Comparison of ENCODE assay signal across 13 cellular contexts in the genomic region with DNA sequence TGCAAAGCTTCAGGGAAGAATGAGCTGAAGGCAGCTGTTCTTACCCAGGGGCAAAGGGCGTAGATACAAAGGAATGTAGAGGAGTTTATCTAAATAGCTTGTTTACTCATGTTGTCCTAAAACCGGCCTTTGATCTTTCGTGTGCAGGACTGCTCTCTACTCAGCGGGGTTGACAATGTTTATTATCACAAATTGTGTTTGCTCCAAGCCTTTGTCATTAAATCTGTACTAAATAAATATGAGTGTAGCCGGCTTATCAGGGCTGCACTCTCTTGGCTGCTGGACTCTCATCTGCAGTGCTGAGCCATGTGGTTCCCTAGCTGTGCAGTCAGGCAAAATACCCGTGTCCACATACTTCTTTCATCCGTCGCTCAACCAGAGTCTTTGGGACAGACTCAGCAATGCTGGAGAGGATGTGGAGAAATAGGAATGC.
DNase-seq lines count a peak whose midpoint lies in the region; ATAC-seq and TF ChIP-seq lines count a peak whose summit lies in the region.
"Had no signal": no experiment of that assay in that cellular context is flagged by ENCODE, and none has a peak within 500 bp of the region (broad histone marks: within the 10 kb centered on the region; RNA-seq: fewer than 3 reads in every experiment).

No MANE protein-coding gene starts in this region.

- peaks cover 13% of the 10 kb centered on the region for H3K4me1 ChIP-seq in endodermal cell (ENCODE audit: control insufficient read depth, insufficient read depth, low read length)
- peaks cover 19% of the 10 kb centered on the region for H3K4me1 ChIP-seq in mesodermal cell (ENCODE audit: control insufficient read depth, insufficient read depth, low read length, poor library complexity, severe bottlenecking)

- CTCF ChIA-PET in HEK293T (lab: Yijun Ruan, JAX) = interaction anchor here (0.6 kb wide), 1 partner anchor 10 kb away, joined by 3 read pairs; no protein-coding TSS in a partner anchor

- no peaks in the 10 kb centered on the region for H3K27me3 ChIP-seq in endodermal cell (ENCODE audit: control insufficient read depth, insufficient read depth, low read length, poor library complexity, severe bottlenecking)

- H3K27ac Mint-ChIP-seq in endodermal cell = no peak overlapping the region
- H3K27ac Mint-ChIP-seq: CD14-positive monocyte; CD8-positive, alpha-beta T cell had no signal

- H3K36me3 Mint-ChIP-seq in endodermal cell (ENCODE audit: low read depth) = peaks cover 1% of the 10 kb centered on the region
- H3K36me3 Mint-ChIP-seq: CD14-positive monocyte; CD8-positive, alpha-beta T cell had no signal

- POLR2A ChIA-PET in HEK293T (lab: Yijun Ruan, JAX) = no interaction called here

- intact Hi-C loops in cardiac septum (cut with DNase I) = no loop called here

- H3K4me3 Mint-ChIP-seq in endodermal cell = no peak overlapping the region
- H3K4me3 Mint-ChIP-seq: CD14-positive monocyte; CD8-positive, alpha-beta T cell had no signal

- no peaks in the 10 kb centered on the region for H3K9me3 ChIP-seq in endodermal cell (ENCODE audit: control insufficient read depth, low read length)
- H3K9me3 ChIP-seq in mesodermal cell (ENCODE audit: control insufficient read depth, low read length) = no peaks in the 10 kb centered on the region

- H3K27ac ChIP-seq in endodermal cell (ENCODE audit: low read depth, low read length) (no peak overlapping the region), mesodermal cell (ENCODE audit: low read depth, low read length, severe bottlenecking) (peak overlapping the region; percentile 57)

- H3K4me1 Mint-ChIP-seq in endodermal cell = peaks cover 31% of the 10 kb centered on the region
- H3K4me1 Mint-ChIP-seq: CD14-positive monocyte had no signal

- H3K9me3 Mint-ChIP-seq in endodermal cell = peaks cover 22% of the 10 kb centered on the region

- peak overlapping the region; percentile 55 for H3K4me3 ChIP-seq in endodermal cell (ENCODE audit: low read length)
- no peak overlapping the region for H3K4me3 ChIP-seq in mesodermal cell (ENCODE audit: extremely low read depth, insufficient read depth, low read length, poor library complexity, severe bottlenecking)
- H3K4me3 ChIP-seq in foreskin fibroblast (ENCODE audit: low read depth in 1 of 2, low read length in 2 of 2) = no peak overlapping the region

- TF ChIP-seq CTCF in endodermal cell (conservative IDR thresholded peaks at IDR 0.05) (no peak), foreskin fibroblast (IDR thresholded peaks at IDR 0.05; ENCODE audit: low read depth, low read length) (no peak)

- no peak for ATAC-seq in GM21390 (IDR thresholded peaks at IDR 0.05; ENCODE audit: unreplicated experiment)
- ATAC-seq: CD8-positive, alpha-beta T cell; HCT116 had no signal

- DNase-seq in HEK293T (ENCODE audit: extremely low spot score) = peak; percentile 28
- DNase-seq in endodermal cell = no peak
- no peak for DNase-seq in cardiac septum (ENCODE audit: low spot score)
- no peak for DNase-seq in foreskin fibroblast
- DNase-seq in activated CD4-positive, alpha-beta T cell treated with anti-CD3 and anti-CD28 coated beads for 48 hours = no peak
- DNase-seq: CD8-positive, alpha-beta T cell; COR-L47; DND-41; GF-D8 had no signal

- 84 to 88% methylated on average over 5 to 8 of the region's 8 CpGs for WGBS in endodermal cell (ENCODE audit: insufficient coverage in 1 of 2, insufficient read length in 1 of 2), 2 experiments
- WGBS in mesodermal cell (ENCODE audit: insufficient coverage in 2 of 2), 2 experiments = 63 to 96% methylated on average over 2 to 5 of the region's 8 CpGs

- no peak overlapping the region for H3K9ac ChIP-seq in endodermal cell (ENCODE audit: extremely low read depth, low read length, poor library complexity, severe bottlenecking)

- no peaks in the 10 kb centered on the region for H3K36me3 ChIP-seq in endodermal cell (ENCODE audit: control insufficient read depth, insufficient read depth, low read length)
- no peaks in the 10 kb centered on the region for H3K36me3 ChIP-seq in mesodermal cell (ENCODE audit: control insufficient read depth, insufficient read depth, low read length)

- H3K27me3 Mint-ChIP-seq in endodermal cell (ENCODE audit: insufficient read depth) = peaks cover 1% of the 10 kb centered on the region

TF ChIP-seq in HEK293T, 16 proteins besides CTCF, POLR2A, EP300 and RAD21:
- no peak for TF ChIP-seq HDGF (IDR thresholded peaks at IDR 0.05; ENCODE audit: borderline replicate concordance)
- TF ChIP-seq SP1 (IDR thresholded peaks at IDR 0.05) = no peak
- TF ChIP-seq FOXA1 (IDR thresholded peaks at IDR 0.05) = 0 out of 2 replicates have a peak, but pooled peaks have one; percentile 49
- TF ChIP-seq ELF4 (IDR thresholded peaks at IDR 0.05) = no peak
- no peak for TF ChIP-seq L3MBTL2 (conservative IDR thresholded peaks at IDR 0.05)
- TF ChIP-seq ZNF384 (IDR thresholded peaks at IDR 0.05) = no peak
- no peak for TF ChIP-seq BHLHE40 (IDR thresholded peaks at IDR 0.05; ENCODE audit: borderline replicate concordance)
- TF ChIP-seq ARNT (IDR thresholded peaks at IDR 0.05) = no peak
- TF ChIP-seq NFRKB (IDR thresholded peaks at IDR 0.05) = no peak
- TF ChIP-seq FOXM1 (IDR thresholded peaks at IDR 0.05; ENCODE audit: borderline replicate concordance) = no peak
- TF ChIP-seq, protein P1, sequence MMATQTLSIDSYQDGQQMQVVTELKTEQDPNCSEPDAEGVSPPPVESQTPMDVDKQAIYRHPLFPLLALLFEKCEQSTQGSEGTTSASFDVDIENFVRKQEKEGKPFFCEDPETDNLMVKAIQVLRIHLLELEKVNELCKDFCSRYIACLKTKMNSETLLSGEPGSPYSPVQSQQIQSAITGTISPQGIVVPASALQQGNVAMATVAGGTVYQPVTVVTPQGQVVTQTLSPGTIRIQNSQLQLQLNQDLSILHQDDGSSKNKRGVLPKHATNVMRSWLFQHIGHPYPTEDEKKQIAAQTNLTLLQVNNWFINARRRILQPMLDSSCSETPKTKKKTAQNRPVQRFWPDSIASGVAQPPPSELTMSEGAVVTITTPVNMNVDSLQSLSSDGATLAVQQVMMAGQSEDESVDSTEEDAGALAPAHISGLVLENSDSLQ (IDR thresholded peaks at IDR 0.05) = no peak
- TF ChIP-seq LEF1 (IDR thresholded peaks at IDR 0.05; ENCODE audit: borderline replicate concordance) = 0 out of 2 replicates have a peak, but pooled peaks have one; percentile 29
- TF ChIP-seq CTBP1 (IDR thresholded peaks at IDR 0.05; ENCODE audit: borderline replicate concordance) = peak; percentile 53; the same call in 1 of the 2 replicates
- TF ChIP-seq TARDBP (IDR thresholded peaks at IDR 0.05) = no peak
- TF ChIP-seq FOXK2 (IDR thresholded peaks at IDR 0.05) = no peak
- no peak for TF ChIP-seq SUZ12 (IDR thresholded peaks at IDR 0.05)
